Comparison of ENCODE assay signal across 2 cellular contexts in the genomic region with DNA sequence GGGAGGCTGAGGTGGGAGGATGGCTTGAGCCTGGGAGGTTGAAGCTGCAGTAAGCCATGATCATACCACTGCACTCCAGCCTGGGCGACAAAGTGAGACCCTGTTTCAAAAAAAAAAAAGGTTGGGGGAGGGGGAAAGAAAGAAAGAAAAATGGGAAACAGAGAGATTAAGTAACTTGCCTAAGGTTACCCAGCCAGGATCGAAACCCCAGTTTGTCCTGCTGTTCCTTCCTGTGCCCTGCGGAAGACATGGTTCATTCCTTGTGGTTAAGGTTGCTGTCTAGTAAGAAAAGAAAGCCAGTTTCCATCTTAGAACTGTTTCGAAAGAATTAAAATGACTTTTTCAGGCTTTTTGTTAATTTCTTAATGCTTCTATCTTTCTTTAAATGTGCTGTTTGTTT.
TF ChIP-seq lines count a peak whose summit lies in the region.

No MANE protein-coding gene starts in this region.

TF ChIP-seq in IMR-90, 13 proteins besides CTCF, POLR2A, EP300 and RAD21:
- TF ChIP-seq NFE2L2 (IDR thresholded peaks at IDR 0.05; ENCODE audit: low read depth, low read length): no peak
- TF ChIP-seq RFX5 (IDR thresholded peaks at IDR 0.05; ENCODE audit: low read depth, low read length): no peak
- TF ChIP-seq, protein P1, sequence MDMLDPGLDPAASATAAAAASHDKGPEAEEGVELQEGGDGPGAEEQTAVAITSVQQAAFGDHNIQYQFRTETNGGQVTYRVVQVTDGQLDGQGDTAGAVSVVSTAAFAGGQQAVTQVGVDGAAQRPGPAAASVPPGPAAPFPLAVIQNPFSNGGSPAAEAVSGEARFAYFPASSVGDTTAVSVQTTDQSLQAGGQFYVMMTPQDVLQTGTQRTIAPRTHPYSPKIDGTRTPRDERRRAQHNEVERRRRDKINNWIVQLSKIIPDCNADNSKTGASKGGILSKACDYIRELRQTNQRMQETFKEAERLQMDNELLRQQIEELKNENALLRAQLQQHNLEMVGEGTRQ (IDR thresholded peaks at IDR 0.05; ENCODE audit: low read depth, low read length): no peak

TF ChIP-seq in K562, 482 proteins besides CTCF, POLR2A, EP300 and RAD21:
- TF ChIP-seq TOE1 (IDR thresholded peaks at IDR 0.05; ENCODE audit: borderline replicate concordance) (no peak), TOE1 (CRISPR knock-in tag; IDR thresholded peaks at IDR 0.05; ENCODE audit: borderline replicate concordance, low read depth) (no peak), HMG20A (CRISPR knock-in tag; conservative IDR thresholded peaks at IDR 0.05) (no peak), NCOA4 (IDR thresholded peaks at IDR 0.05; ENCODE audit: partially characterized antibody) (no peak), RBM25 (IDR thresholded peaks at IDR 0.05; ENCODE audit: low read depth, low read length, severe bottlenecking) (peak; percentile 95), GABPA (tag; conservative IDR thresholded peaks at IDR 0.05; ENCODE audit: low read depth) (no peak), GTF2A2 (tag; IDR thresholded peaks at IDR 0.05) (no peak), L3MBTL2 (IDR thresholded peaks at IDR 0.05) (no peak), MCM3 (IDR thresholded peaks at IDR 0.05) (no peak), SMARCB1 (IDR thresholded peaks at IDR 0.05; ENCODE audit: insufficient read length, low read depth) (no peak), DACH1 (IDR thresholded peaks at IDR 0.05; ENCODE audit: partially characterized antibody) (no peak), ELF4 (CRISPR knock-in tag; IDR thresholded peaks at IDR 0.05) (no peak), SMARCC2 (IDR thresholded peaks at IDR 0.05; ENCODE audit: low read depth) (no peak), NBN (IDR thresholded peaks at IDR 0.05; ENCODE audit: low read depth) (no peak), HOXB6 (CRISPR knock-in tag; IDR thresholded peaks at IDR 0.05; ENCODE audit: borderline replicate concordance) (no peak), ZFP36 (IDR thresholded peaks at IDR 0.05; ENCODE audit: low read depth, low read length, partially characterized antibody) (peak; percentile 49), SMARCA5 (IDR thresholded peaks at IDR 0.05) (peak; percentile 60; the same call in 1 of the 2 replicates), ZNF140 (CRISPR knock-in tag; IDR thresholded peaks at IDR 0.05) (no peak), ZNF274 (IDR thresholded peaks at IDR 0.05; ENCODE audit: borderline replicate concordance, low read depth, low read length) (no peak), BCOR (IDR thresholded peaks at IDR 0.05) (peak; percentile 71), PURB (CRISPR knock-in tag; IDR thresholded peaks at IDR 0.05; ENCODE audit: low read depth) (no peak), TCF7L2 (IDR thresholded peaks at IDR 0.05; ENCODE audit: low read depth, low read length) (no peak)
- TF ChIP-seq, protein P2, sequence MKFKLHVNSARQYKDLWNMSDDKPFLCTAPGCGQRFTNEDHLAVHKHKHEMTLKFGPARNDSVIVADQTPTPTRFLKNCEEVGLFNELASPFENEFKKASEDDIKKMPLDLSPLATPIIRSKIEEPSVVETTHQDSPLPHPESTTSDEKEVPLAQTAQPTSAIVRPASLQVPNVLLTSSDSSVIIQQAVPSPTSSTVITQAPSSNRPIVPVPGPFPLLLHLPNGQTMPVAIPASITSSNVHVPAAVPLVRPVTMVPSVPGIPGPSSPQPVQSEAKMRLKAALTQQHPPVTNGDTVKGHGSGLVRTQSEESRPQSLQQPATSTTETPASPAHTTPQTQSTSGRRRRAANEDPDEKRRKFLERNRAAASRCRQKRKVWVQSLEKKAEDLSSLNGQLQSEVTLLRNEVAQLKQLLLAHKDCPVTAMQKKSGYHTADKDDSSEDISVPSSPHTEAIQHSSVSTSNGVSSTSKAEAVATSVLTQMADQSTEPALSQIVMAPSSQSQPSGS (CRISPR knock-in tag; IDR thresholded peaks at IDR 0.05): no peak
- TF ChIP-seq, protein P3, sequence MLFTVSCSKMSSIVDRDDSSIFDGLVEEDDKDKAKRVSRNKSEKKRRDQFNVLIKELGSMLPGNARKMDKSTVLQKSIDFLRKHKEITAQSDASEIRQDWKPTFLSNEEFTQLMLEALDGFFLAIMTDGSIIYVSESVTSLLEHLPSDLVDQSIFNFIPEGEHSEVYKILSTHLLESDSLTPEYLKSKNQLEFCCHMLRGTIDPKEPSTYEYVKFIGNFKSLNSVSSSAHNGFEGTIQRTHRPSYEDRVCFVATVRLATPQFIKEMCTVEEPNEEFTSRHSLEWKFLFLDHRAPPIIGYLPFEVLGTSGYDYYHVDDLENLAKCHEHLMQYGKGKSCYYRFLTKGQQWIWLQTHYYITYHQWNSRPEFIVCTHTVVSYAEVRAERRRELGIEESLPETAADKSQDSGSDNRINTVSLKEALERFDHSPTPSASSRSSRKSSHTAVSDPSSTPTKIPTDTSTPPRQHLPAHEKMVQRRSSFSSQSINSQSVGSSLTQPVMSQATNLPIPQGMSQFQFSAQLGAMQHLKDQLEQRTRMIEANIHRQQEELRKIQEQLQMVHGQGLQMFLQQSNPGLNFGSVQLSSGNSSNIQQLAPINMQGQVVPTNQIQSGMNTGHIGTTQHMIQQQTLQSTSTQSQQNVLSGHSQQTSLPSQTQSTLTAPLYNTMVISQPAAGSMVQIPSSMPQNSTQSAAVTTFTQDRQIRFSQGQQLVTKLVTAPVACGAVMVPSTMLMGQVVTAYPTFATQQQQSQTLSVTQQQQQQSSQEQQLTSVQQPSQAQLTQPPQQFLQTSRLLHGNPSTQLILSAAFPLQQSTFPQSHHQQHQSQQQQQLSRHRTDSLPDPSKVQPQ (CRISPR knock-in tag; IDR thresholded peaks at IDR 0.05; ENCODE audit: borderline replicate concordance): no peak
- TF ChIP-seq, protein P4, sequence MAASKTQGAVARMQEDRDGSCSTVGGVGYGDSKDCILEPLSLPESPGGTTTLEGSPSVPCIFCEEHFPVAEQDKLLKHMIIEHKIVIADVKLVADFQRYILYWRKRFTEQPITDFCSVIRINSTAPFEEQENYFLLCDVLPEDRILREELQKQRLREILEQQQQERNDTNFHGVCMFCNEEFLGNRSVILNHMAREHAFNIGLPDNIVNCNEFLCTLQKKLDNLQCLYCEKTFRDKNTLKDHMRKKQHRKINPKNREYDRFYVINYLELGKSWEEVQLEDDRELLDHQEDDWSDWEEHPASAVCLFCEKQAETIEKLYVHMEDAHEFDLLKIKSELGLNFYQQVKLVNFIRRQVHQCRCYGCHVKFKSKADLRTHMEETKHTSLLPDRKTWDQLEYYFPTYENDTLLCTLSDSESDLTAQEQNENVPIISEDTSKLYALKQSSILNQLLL (CRISPR knock-in tag; IDR thresholded peaks at IDR 0.05; ENCODE audit: borderline replicate concordance): no peak
- TF ChIP-seq, protein P5, sequence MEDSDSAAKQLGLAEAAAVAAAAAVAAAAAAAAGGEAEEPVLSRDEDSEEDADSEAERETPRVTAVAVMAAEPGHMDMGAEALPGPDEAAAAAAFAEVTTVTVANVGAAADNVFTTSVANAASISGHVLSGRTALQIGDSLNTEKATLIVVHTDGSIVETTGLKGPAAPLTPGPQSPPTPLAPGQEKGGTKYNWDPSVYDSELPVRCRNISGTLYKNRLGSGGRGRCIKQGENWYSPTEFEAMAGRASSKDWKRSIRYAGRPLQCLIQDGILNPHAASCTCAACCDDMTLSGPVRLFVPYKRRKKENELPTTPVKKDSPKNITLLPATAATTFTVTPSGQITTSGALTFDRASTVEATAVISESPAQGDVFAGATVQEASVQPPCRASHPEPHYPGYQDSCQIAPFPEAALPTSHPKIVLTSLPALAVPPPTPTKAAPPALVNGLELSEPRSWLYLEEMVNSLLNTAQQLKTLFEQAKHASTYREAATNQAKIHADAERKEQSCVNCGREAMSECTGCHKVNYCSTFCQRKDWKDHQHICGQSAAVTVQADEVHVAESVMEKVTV (CRISPR knock-in tag; IDR thresholded peaks at IDR 0.05): no peak
- TF ChIP-seq, protein P6, sequence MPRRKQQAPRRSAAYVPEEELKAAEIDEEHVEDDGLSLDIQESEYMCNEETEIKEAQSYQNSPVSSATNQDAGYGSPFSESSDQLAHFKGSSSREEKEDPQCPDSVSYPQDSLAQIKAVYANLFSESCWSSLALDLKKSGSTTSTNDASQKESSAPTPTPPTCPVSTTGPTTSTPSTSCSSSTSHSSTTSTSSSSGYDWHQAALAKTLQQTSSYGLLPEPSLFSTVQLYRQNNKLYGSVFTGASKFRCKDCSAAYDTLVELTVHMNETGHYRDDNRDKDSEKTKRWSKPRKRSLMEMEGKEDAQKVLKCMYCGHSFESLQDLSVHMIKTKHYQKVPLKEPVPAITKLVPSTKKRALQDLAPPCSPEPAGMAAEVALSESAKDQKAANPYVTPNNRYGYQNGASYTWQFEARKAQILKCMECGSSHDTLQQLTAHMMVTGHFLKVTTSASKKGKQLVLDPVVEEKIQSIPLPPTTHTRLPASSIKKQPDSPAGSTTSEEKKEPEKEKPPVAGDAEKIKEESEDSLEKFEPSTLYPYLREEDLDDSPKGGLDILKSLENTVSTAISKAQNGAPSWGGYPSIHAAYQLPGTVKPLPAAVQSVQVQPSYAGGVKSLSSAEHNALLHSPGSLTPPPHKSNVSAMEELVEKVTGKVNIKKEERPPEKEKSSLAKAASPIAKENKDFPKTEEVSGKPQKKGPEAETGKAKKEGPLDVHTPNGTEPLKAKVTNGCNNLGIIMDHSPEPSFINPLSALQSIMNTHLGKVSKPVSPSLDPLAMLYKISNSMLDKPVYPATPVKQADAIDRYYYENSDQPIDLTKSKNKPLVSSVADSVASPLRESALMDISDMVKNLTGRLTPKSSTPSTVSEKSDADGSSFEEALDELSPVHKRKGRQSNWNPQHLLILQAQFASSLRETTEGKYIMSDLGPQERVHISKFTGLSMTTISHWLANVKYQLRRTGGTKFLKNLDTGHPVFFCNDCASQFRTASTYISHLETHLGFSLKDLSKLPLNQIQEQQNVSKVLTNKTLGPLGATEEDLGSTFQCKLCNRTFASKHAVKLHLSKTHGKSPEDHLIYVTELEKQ (CRISPR knock-in tag; IDR thresholded peaks at IDR 0.05): no peak
- TF ChIP-seq, protein P7, sequence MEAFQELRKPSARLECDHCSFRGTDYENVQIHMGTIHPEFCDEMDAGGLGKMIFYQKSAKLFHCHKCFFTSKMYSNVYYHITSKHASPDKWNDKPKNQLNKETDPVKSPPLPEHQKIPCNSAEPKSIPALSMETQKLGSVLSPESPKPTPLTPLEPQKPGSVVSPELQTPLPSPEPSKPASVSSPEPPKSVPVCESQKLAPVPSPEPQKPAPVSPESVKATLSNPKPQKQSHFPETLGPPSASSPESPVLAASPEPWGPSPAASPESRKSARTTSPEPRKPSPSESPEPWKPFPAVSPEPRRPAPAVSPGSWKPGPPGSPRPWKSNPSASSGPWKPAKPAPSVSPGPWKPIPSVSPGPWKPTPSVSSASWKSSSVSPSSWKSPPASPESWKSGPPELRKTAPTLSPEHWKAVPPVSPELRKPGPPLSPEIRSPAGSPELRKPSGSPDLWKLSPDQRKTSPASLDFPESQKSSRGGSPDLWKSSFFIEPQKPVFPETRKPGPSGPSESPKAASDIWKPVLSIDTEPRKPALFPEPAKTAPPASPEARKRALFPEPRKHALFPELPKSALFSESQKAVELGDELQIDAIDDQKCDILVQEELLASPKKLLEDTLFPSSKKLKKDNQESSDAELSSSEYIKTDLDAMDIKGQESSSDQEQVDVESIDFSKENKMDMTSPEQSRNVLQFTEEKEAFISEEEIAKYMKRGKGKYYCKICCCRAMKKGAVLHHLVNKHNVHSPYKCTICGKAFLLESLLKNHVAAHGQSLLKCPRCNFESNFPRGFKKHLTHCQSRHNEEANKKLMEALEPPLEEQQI (IDR thresholded peaks at IDR 0.05): no peak
- TF ChIP-seq, protein P8, sequence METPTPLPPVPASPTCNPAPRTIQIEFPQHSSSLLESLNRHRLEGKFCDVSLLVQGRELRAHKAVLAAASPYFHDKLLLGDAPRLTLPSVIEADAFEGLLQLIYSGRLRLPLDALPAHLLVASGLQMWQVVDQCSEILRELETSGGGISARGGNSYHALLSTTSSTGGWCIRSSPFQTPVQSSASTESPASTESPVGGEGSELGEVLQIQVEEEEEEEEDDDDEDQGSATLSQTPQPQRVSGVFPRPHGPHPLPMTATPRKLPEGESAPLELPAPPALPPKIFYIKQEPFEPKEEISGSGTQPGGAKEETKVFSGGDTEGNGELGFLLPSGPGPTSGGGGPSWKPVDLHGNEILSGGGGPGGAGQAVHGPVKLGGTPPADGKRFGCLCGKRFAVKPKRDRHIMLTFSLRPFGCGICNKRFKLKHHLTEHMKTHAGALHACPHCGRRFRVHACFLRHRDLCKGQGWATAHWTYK (CRISPR knock-in tag; IDR thresholded peaks at IDR 0.05): no peak
- TF ChIP-seq, protein P9, sequence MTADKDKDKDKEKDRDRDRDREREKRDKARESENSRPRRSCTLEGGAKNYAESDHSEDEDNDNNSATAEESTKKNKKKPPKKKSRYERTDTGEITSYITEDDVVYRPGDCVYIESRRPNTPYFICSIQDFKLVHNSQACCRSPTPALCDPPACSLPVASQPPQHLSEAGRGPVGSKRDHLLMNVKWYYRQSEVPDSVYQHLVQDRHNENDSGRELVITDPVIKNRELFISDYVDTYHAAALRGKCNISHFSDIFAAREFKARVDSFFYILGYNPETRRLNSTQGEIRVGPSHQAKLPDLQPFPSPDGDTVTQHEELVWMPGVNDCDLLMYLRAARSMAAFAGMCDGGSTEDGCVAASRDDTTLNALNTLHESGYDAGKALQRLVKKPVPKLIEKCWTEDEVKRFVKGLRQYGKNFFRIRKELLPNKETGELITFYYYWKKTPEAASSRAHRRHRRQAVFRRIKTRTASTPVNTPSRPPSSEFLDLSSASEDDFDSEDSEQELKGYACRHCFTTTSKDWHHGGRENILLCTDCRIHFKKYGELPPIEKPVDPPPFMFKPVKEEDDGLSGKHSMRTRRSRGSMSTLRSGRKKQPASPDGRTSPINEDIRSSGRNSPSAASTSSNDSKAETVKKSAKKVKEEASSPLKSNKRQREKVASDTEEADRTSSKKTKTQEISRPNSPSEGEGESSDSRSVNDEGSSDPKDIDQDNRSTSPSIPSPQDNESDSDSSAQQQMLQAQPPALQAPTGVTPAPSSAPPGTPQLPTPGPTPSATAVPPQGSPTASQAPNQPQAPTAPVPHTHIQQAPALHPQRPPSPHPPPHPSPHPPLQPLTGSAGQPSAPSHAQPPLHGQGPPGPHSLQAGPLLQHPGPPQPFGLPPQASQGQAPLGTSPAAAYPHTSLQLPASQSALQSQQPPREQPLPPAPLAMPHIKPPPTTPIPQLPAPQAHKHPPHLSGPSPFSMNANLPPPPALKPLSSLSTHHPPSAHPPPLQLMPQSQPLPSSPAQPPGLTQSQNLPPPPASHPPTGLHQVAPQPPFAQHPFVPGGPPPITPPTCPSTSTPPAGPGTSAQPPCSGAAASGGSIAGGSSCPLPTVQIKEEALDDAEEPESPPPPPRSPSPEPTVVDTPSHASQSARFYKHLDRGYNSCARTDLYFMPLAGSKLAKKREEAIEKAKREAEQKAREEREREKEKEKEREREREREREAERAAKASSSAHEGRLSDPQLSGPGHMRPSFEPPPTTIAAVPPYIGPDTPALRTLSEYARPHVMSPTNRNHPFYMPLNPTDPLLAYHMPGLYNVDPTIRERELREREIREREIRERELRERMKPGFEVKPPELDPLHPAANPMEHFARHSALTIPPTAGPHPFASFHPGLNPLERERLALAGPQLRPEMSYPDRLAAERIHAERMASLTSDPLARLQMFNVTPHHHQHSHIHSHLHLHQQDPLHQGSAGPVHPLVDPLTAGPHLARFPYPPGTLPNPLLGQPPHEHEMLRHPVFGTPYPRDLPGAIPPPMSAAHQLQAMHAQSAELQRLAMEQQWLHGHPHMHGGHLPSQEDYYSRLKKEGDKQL (CRISPR knock-in tag; IDR thresholded peaks at IDR 0.05; ENCODE audit: borderline replicate concordance): no peak
